In genomic region chr6:131532476-131533108, GRCh38 we compare ENCODE assay signal across 11 cellular contexts. TPM values are rescaled to one million over a fixed set of nuclear protein-coding genes. Genes with fewer than 3 reads are reported as not detected.
A peak's percentile ranks its signal among the peaks of the same experiment; 100 is the strongest.
DNase-seq lines count a peak whose midpoint lies in the region; ATAC-seq and TF ChIP-seq lines count a peak whose summit lies in the region.
"Had no signal": no experiment of that assay in that cellular context is flagged by ENCODE, and none has a peak within 500 bp of the region (broad histone marks: within the 10 kb centered on the region; RNA-seq: fewer than 3 reads in every experiment).

No MANE protein-coding gene starts in this region.

- WGBS in thyroid gland, 2 donors: 79 to 83% methylated on average over 4 of the region's 4 CpGs
- WGBS in SK-N-SH (ENCODE audit: low lambda C conversion rate): 23% methylated on average over 4 of the region's 4 CpGs

- TF ChIP-seq CTCF in thyroid gland (IDR thresholded peaks at IDR 0.05): no peak
- TF ChIP-seq CTCF in SK-N-SH (IDR thresholded peaks at IDR 0.05): no peak

- H3K36me3 Mint-ChIP-seq in activated naive CD4-positive, alpha-beta T cell treated with anti-CD3 and anti-CD28 coated beads, Interleukin-2, amount 50 U/mL, for 72 hours: peaks cover 0 to 16% of the 10 kb centered on the region in 2 donors

- H3K4me3 ChIP-seq in ACC112 (ENCODE audit: low read depth, low read length) (no peak overlapping the region), thyroid gland (replicated peaks in 1 of 3) (no peak overlapping the region), SK-N-SH (ENCODE audit: low read depth in 2 of 2, low read length in 1 of 2) (no peak overlapping the region)
- H3K4me3 ChIP-seq: left lung, SJSA1 had no signal

- peak; percentile 95 for ATAC-seq in GM21360 (IDR thresholded peaks at IDR 0.05; ENCODE audit: unreplicated experiment)
- peak; percentile 80 for ATAC-seq in HG03520 (IDR thresholded peaks at IDR 0.05; ENCODE audit: unreplicated experiment)
- ATAC-seq in activated naive CD4-positive, alpha-beta T cell treated with anti-CD3 and anti-CD28 coated beads, Interleukin-2, amount 50 U/mL, for 72 hours: peak; percentile 91 to 93
- ATAC-seq: left lung had no signal

- no peak overlapping the region for H3K27ac ChIP-seq in ACC112 (ENCODE audit: low read depth, low read length)
- no peak overlapping the region for H3K27ac ChIP-seq in thyroid gland
- no peak overlapping the region for H3K27ac ChIP-seq in SK-N-SH (ENCODE audit: low read depth in 2 of 2, low read length in 1 of 2)
- H3K27ac ChIP-seq: left lung, SJSA1 had no signal

- H3K36me3 ChIP-seq in ACC112 (ENCODE audit: insufficient read depth, low read length) (no peaks in the 10 kb centered on the region), thyroid gland (no peaks in the 10 kb centered on the region), SK-N-SH (replicated peaks in 1 of 2; ENCODE audit: control insufficient read depth in 1 of 2, insufficient read depth in 2 of 2, low read length in 1 of 2) (no peaks in the 10 kb centered on the region)
- H3K36me3 ChIP-seq: left lung, SJSA1 had no signal

- no peaks in the 10 kb centered on the region for H3K9me3 Mint-ChIP-seq in activated naive CD4-positive, alpha-beta T cell treated with anti-CD3 and anti-CD28 coated beads, Interleukin-2, amount 50 U/mL, for 72 hours

- POLR2A ChIA-PET in SK-N-SH (lab: Yijun Ruan, JAX): no interaction called here

- CTCF ChIA-PET in SK-N-SH (lab: Yijun Ruan, JAX): interaction anchor here (1.1 to 4.4 kb wide), 8 partner anchors 13 to 647 kb away, joined by 3 to 36 read pairs (median 6); partner anchors contain the start of gene MED23

- TF ChIP-seq RAD21 in SK-N-SH (IDR thresholded peaks at IDR 0.05; ENCODE audit: low read length): no peak

- TF ChIP-seq EP300 in SK-N-SH (IDR thresholded peaks at IDR 0.05; ENCODE audit: borderline replicate concordance in 1 of 2, low read depth in 1 of 2, low read length in 1 of 2): no peak

- no peaks in the 10 kb centered on the region for H3K79me2 ChIP-seq in ACC112 (ENCODE audit: control insufficient read depth, insufficient read depth, low read length, unreplicated experiment)
- H3K79me2 ChIP-seq in SK-N-SH (ENCODE audit: insufficient read depth): no peaks in the 10 kb centered on the region

- no peaks in the 10 kb centered on the region for H3F3A ChIP-seq in SK-N-SH (replicated peaks; ENCODE audit: insufficient read depth)

- peak overlapping the region; percentile 46 to 72 for H3K27ac Mint-ChIP-seq in activated naive CD4-positive, alpha-beta T cell treated with anti-CD3 and anti-CD28 coated beads, Interleukin-2, amount 50 U/mL, for 72 hours

- no peak overlapping the region for H3K4me2 ChIP-seq in SK-N-SH

- H2AFZ ChIP-seq in ACC112 (ENCODE audit: low read length, unreplicated experiment) (peak overlapping the region; percentile 7), SK-N-SH (ENCODE audit: low read depth) (no peak overlapping the region)

- no peaks in the 10 kb centered on the region for H3K9me3 ChIP-seq in thyroid gland
- H3K9me3 ChIP-seq in SK-N-SH: no peaks in the 10 kb centered on the region
- H3K9me3 ChIP-seq: left lung, SJSA1 had no signal

- H3K27me3 ChIP-seq in ACC112 (ENCODE audit: insufficient read depth, low read length) (no peaks in the 10 kb centered on the region; the same call in 1 of the 2 replicates), thyroid gland (no peaks in the 10 kb centered on the region), SK-N-SH (ENCODE audit: insufficient read depth) (peaks cover 12% of the 10 kb centered on the region)
- H3K27me3 ChIP-seq: left lung, SJSA1 had no signal

- no peak for TF ChIP-seq POLR2A in thyroid gland (IDR thresholded peaks at IDR 0.05)

- peak in 1 of 2 donors; percentile 55 for DNase-seq in activated naive CD4-positive, alpha-beta T cell treated with anti-CD3 and anti-CD28 coated beads, Interleukin-2, amount 50 U/mL, for 72 hours (ENCODE audit: low spot score in 2 of 2)
- DNase-seq in thyroid gland (no peak), NCI-H2171 treated with DMSO at 0.1 percent for 48 hours (lab: John Stamatoyannopoulos, UW) (no peak), SK-N-SH (no peak), NCI-H748 (lab: John Stamatoyannopoulos, UW; ENCODE audit: unreplicated experiment) (no peak)

- intact Hi-C loops in thyroid gland (cut with DNase I): no loop called here

- H3K4me1 ChIP-seq in ACC112 (ENCODE audit: control insufficient read depth, insufficient read depth, low read length, unreplicated experiment) (peaks cover 4% of the 10 kb centered on the region), thyroid gland (no peaks in the 10 kb centered on the region), SK-N-SH (ENCODE audit: control insufficient read depth in 1 of 2, insufficient read depth in 2 of 2, low read depth in 1 of 2, low read length in 1 of 2) (peaks cover 0 to 3% of the 10 kb centered on the region in 2 experiments; a peak in 1 of 4 replicates)
- H3K4me1 ChIP-seq: left lung, SJSA1 had no signal

- H3K9me2 ChIP-seq in SK-N-SH: no peaks in the 10 kb centered on the region

- H4K20me1 ChIP-seq in SK-N-SH (ENCODE audit: insufficient read depth): no peaks in the 10 kb centered on the region

- H3K9ac ChIP-seq in SK-N-SH: no peak overlapping the region

TF ChIP-seq in SK-N-SH, 30 proteins besides CTCF, POLR2A, EP300 and RAD21 (continues in another document):
- TF ChIP-seq POLR2AphosphoS5 (IDR thresholded peaks at IDR 0.05; ENCODE audit: low read depth, low read length): no peak
- no peak for TF ChIP-seq NFIC (IDR thresholded peaks at IDR 0.05; ENCODE audit: borderline replicate concordance)
- no peak for TF ChIP-seq MAX (IDR thresholded peaks at IDR 0.05; ENCODE audit: low read depth)
- TF ChIP-seq ZBTB33 (IDR thresholded peaks at IDR 0.05; ENCODE audit: borderline replicate concordance, low read depth): no peak
- no peak for TF ChIP-seq SIN3A (IDR thresholded peaks at IDR 0.05; ENCODE audit: borderline replicate concordance, low read depth, low read length)
- no peak for TF ChIP-seq TCF12 (IDR thresholded peaks at IDR 0.05)
- TF ChIP-seq FOXM1 (IDR thresholded peaks at IDR 0.05; ENCODE audit: low read depth): no peak
- no peak for TF ChIP-seq RCOR1 (IDR thresholded peaks at IDR 0.05; ENCODE audit: low read length)
- TF ChIP-seq MEF2A (IDR thresholded peaks at IDR 0.05; ENCODE audit: borderline replicate concordance, low read depth): no peak
- TF ChIP-seq ELF1 (IDR thresholded peaks at IDR 0.05): no peak
- no peak for TF ChIP-seq USF2 (IDR thresholded peaks at IDR 0.05; ENCODE audit: borderline replicate concordance, low read depth, low read length)
- TF ChIP-seq SMC3 (IDR thresholded peaks at IDR 0.05; ENCODE audit: low read depth, low read length): no peak
- TF ChIP-seq RXRA (IDR thresholded peaks at IDR 0.05; ENCODE audit: borderline replicate concordance, low read depth): no peak
- no peak for TF ChIP-seq NRF1 (IDR thresholded peaks at IDR 0.05; ENCODE audit: low read depth, low read length)
- no peak for TF ChIP-seq RFX5 (IDR thresholded peaks at IDR 0.05; ENCODE audit: low read length)

RNA-seq across cellular contexts. Expression of gene ARG1, which starts 40.4 kb away (rescaled TPM):
- total RNA-seq in activated naive CD4-positive, alpha-beta T cell treated with anti-CD3 and anti-CD28 coated beads, Interleukin-2, amount 50 U/mL, for 72 hours: not detected
- 1 to 10 TPM in 1 of 4 donors, under 1 TPM in 1, not detected in 2; 0.50 to 2.9 TPM for total RNA-seq in thyroid gland
- polyA plus RNA-seq in SK-N-SH (2012; rRNA removed): not detected in 2 replicates
- polyA plus RNA-seq in SK-N-SH (2012; cell fraction: cytosol; rRNA removed): not detected in 2 replicates
- not detected in 2 replicates for polyA plus RNA-seq in SK-N-SH (2012; cell fraction: nucleus; rRNA removed)
- total RNA-seq: dermis microvascular lymphatic vessel endothelial cell, SJSA1 had no signal
